Comparison of ENCODE assay signal across 13 cellular contexts in genomic region chr1:200660719-200661118, GRCh38. TPM values are rescaled to one million over a fixed set of nuclear protein-coding genes. Genes with fewer than 3 reads are reported as not detected.
"Had no signal": no experiment of that assay in that cellular context is flagged by ENCODE, and none has a peak within 500 bp of the region (broad histone marks: within the 10 kb centered on the region; RNA-seq: fewer than 3 reads in every experiment).

No MANE protein-coding gene starts in this region.

- H3K4me1 ChIP-seq: testis had no signal

- H3K27me3 ChIP-seq: neutrophil, testis had no signal

- H3K4me3 ChIP-seq: lung, testis had no signal

- DNase-seq: activated CD4-positive, alpha-beta memory T cell treated with anti-CD3 and anti-CD28 coated beads for 36 hours; activated CD4-positive, alpha-beta T cell treated with anti-CD3 and anti-CD28 coated beads for 1 hour; activated effector memory CD4-positive, alpha-beta T cell treated with anti-CD3 and anti-CD28 coated beads, Interleukin-2, amount 50 U/mL, for 16 hours; activated naive CD8-positive, alpha-beta T cell treated with anti-CD3 and anti-CD28 coated beads, Interleukin-2, amount 10 ng/mL, durations not matched to agents 7 days and 5 days; activated T-cell treated with anti-CD3 and anti-CD28 coated beads, Interleukin-2, amount 50 U/mL, for 4 hours; cortex of kidney; effector CD8-positive, alpha-beta T cell; naive thymus-derived CD4-positive, alpha-beta T cell; stimulated activated CD4-positive, alpha-beta T cell treated with anti-CD3 and anti-CD28 coated beads, Interleukin-2, amount 100 ng/mL, for 48 hours; testis had no signal

- ATAC-seq: activated T-cell treated with anti-CD3 and anti-CD28 coated beads, Interleukin-2, amount 50 U/mL, for 4 hours; naive thymus-derived CD4-positive, alpha-beta T cell; sciatic nerve had no signal

- H3K27ac ChIP-seq: neutrophil, testis had no signal

- H3K9me3 ChIP-seq: neutrophil, testis had no signal

RNA-seq across cellular contexts. Expression of gene KIF14, which starts 40.2 kb away (rescaled TPM):
- polyA plus RNA-seq: naive thymus-derived CD4-positive, alpha-beta T cell had no signal
